Comparison of ENCODE assay signal across 26 cellular contexts in the genomic region with DNA sequence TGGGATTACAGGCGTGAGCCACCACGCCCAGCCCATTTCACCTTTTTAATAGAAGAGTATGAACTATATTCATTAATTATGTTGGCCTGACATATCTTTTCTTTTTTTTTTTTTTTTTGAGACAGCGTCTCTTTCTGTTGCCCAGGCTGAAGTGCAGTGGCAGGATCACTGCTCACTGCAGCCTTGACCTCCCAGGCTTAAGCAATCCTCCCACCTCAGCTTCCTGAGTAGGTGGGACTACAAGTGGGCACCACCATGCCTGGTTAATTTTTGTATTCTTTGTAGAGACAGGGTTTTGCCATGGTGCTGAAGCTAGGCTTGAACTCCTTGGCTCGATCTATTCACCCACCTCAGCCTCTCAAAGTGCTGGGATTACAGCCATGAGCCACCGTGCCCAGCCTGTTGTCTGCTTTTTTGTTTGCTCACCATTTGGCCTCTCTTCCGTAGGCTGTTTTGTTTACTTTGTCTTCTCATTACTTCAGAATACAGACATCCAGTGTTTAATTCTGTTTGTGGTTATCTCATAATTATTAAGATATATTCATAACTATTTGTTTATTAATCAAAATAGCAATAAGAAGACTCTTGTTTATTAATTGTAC. TPM values are rescaled to one million over a fixed set of nuclear protein-coding genes. Genes with fewer than 3 reads are reported as not detected.
"Had no signal": no experiment of that assay in that cellular context is flagged by ENCODE, and none has a peak within 500 bp of the region (broad histone marks: within the 10 kb centered on the region; RNA-seq: fewer than 3 reads in every experiment).

No MANE protein-coding gene starts in this region.

- H3K27ac ChIP-seq: SK-N-MC had no signal

- H3K4me3 ChIP-seq: SK-N-MC had no signal

- ATAC-seq: activated T-cell treated with anti-CD3 and anti-CD28 coated beads, Interleukin-2, amount 50 U/mL, for 4 hours; Panc1; Right ventricle myocardium inferior; T-cell had no signal

- FAIRE-seq: astrocyte, TTC549 had no signal

- DNase-seq: activated B cell treated with CpG ODN at 0.5 μM for 24 hours; activated CD4-positive, alpha-beta T cell treated with anti-CD3 and anti-CD28 coated beads for 1 hour; activated CD4-positive, alpha-beta T cell treated with anti-CD3 and anti-CD28 coated beads, Interleukin-2, amount 10 ng/mL, durations not matched to agents 24 days and 14 days; activated CD4-positive, alpha-beta T cell treated with anti-CD3 and anti-CD28 coated beads, Interleukin-2, amount 50 U/mL, for 48 hours; activated CD8-positive, alpha-beta memory T cell treated with anti-CD3 and anti-CD28 coated beads for 24 hours; activated gamma-delta T cell; activated naive CD4-positive, alpha-beta T cell treated with anti-CD3 and anti-CD28 coated beads for 36 hours; activated T-cell treated with anti-CD3 and anti-CD28 coated beads, Interleukin-2, amount 50 U/mL, for 4 hours; amygdala; MM.1S; NCI-H1417 treated with DMSO at 0.1 percent for 48 hours; NCI-H1694; NCI-H2081; NCI-H226; NCI-H774; NK-92 treated with Interleukin-12 subunit alpha and Interleukin-12 subunit beta, amount 100 ng/mL, for 24 hours; OCI-M1; RPMI8226; T-cell; T-helper 2 cell; T1000 had no signal

RNA-seq across cellular contexts. Expression of gene CDH2, which starts 16.3 kb away (rescaled TPM):
- total RNA-seq: activated B cell treated with CpG ODN at 0.5 μM for 24 hours; activated naive CD4-positive, alpha-beta T cell treated with anti-CD3 and anti-CD28 coated beads for 36 hours had no signal
